In the genomic region with DNA sequence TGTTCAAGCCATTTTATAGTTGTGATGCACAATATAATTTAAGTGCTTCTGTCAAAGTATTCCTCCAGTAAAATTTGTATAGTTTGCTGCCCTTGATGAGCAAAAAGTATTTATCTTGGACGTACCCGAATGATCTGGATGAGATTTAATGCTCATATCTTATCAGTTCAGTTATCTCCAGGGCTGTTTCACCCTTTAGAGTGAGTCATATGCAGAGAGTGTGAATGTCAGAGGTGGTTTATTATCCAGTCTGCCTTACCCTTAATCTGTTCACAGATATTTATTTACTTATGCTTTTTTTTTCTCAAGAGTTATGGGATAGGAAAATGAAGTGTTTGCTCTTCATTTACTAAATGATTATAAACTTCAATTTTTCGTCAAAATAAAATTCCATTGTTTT, we compare ENCODE assay signal across 20 cellular contexts. TPM values are rescaled to one million over a fixed set of nuclear protein-coding genes. Genes with fewer than 3 reads are reported as not detected.
"Had no signal": no experiment of that assay in that cellular context is flagged by ENCODE, and none has a peak within 500 bp of the region (broad histone marks: within the 10 kb centered on the region; RNA-seq: fewer than 3 reads in every experiment).

No MANE protein-coding gene starts in this region.

RNA-seq across cellular contexts. Expression of a gene that starts 26.6 kb away (rescaled TPM):
- total RNA-seq: dermis microvascular lymphatic vessel endothelial cell; endodermal cell; esophagus squamous epithelium; gastrocnemius medialis; glomerular endothelial cell; heart right ventricle; kidney epithelial cell; left cardiac atrium; left lung; left ventricle myocardium superior; lower leg skin; lower lobe of right lung; lung microvascular endothelial cell; mesenteric fat pad; mesothelial cell of epicardium; mucosa of descending colon; myocyte; naive thymus-derived CD8-positive, alpha-beta T cell had no signal
- polyA plus RNA-seq: heart right ventricle; keratinocyte; naive thymus-derived CD8-positive, alpha-beta T cell had no signal

RNA-seq across cellular contexts. Expression of a gene that starts 45.4 kb away (rescaled TPM):
- total RNA-seq: dermis microvascular lymphatic vessel endothelial cell; endodermal cell; gastrocnemius medialis; heart right ventricle; kidney epithelial cell; left cardiac atrium; left lung; left ventricle myocardium superior; lower leg skin; lower lobe of right lung; lung microvascular endothelial cell; mesenteric fat pad; mucosa of descending colon; myocyte; naive thymus-derived CD8-positive, alpha-beta T cell had no signal
- polyA plus RNA-seq: heart right ventricle; naive thymus-derived CD8-positive, alpha-beta T cell had no signal

RNA-seq across cellular contexts. Expression of a gene that starts 47.2 kb away (rescaled TPM):
- total RNA-seq: dermis microvascular lymphatic vessel endothelial cell; endodermal cell; esophagus mucosa; esophagus squamous epithelium; gastrocnemius medialis; glomerular endothelial cell; kidney epithelial cell; left cardiac atrium; left lung; left ventricle myocardium superior; lower lobe of right lung; lung microvascular endothelial cell; mesenteric fat pad; mesothelial cell of epicardium; mucosa of descending colon; myocyte; naive thymus-derived CD8-positive, alpha-beta T cell had no signal
- polyA plus RNA-seq: heart right ventricle had no signal
